ENCODE assay signal across 10 cellular contexts in genomic region chr5:180815241-180816031, GRCh38. TPM values are rescaled to one million over a fixed set of nuclear protein-coding genes. Genes with fewer than 3 reads are reported as not detected.
DNase-seq lines count a peak whose midpoint lies in the region; ATAC-seq, FAIRE-seq and TF ChIP-seq lines count a peak whose summit lies in the region.
"Had no signal": no experiment of that assay in that cellular context is flagged by ENCODE, and none has a peak within 500 bp of the region (broad histone marks: within the 10 kb centered on the region; RNA-seq: fewer than 3 reads in every experiment).

No MANE protein-coding gene starts in this region.

- no peak for TF ChIP-seq EP300 in stomach (IDR thresholded peaks at IDR 0.05)

- H3K27me3 Mint-ChIP-seq in IgD-negative memory B cell (no peaks in the 10 kb centered on the region), T-cell (no peaks in the 10 kb centered on the region)

- H3K4me1 Mint-ChIP-seq in IgD-negative memory B cell (peaks cover 23 to 30% (median 25%) of the 10 kb centered on the region in 3 donors), T-cell (peaks cover 49 to 59% (median 50%) of the 10 kb centered on the region in 3 donors)

- no peak for TF ChIP-seq CTCF in kidney (IDR thresholded peaks at IDR 0.05; ENCODE audit: borderline replicate concordance, extremely low read depth, insufficient read depth)
- TF ChIP-seq CTCF in stomach (IDR thresholded peaks at IDR 0.05), result no peak

- H3K4me1 ChIP-seq in kidney (ENCODE audit: control insufficient read depth in 1 of 2, insufficient read depth in 1 of 2, low read depth in 1 of 2, low read length in 2 of 2) (peaks cover 32 to 34% of the 10 kb centered on the region in 2 donors), stomach (peaks cover 10 to 51% (median 28%) of the 10 kb centered on the region in 4 donors)

- peak overlapping the region; percentile 30 to 42 for H3K4me3 ChIP-seq in kidney (ENCODE audit: low read length in 2 of 2)
- peak overlapping the region in 3 of 4 donors; percentile 18 to 31 (median 26) for H3K4me3 ChIP-seq in stomach
- H3K4me3 ChIP-seq: ovary had no signal

- H3K27ac ChIP-seq in kidney (ENCODE audit: low read depth in 2 of 2, low read length in 2 of 2), result peak overlapping the region; percentile 68 to 73
- peak overlapping the region in 4 of 5 donors; percentile 53 to 72 (median 64) for H3K27ac ChIP-seq in stomach

- H3K36me3 ChIP-seq in kidney (ENCODE audit: control insufficient read depth in 1 of 2, insufficient read depth in 2 of 2, low read length in 2 of 2) (no peaks in the 10 kb centered on the region), stomach (no peaks in the 10 kb centered on the region)
- H3K36me3 ChIP-seq: ovary had no signal

- 68 to 83% (median 79%) methylated on average over 10 of the region's 10 CpGs for WGBS in stomach, 5 donors

- H3K27ac Mint-ChIP-seq in IgD-negative memory B cell, result peak overlapping the region; percentile 81 to 93 (median 87)
- H3K27ac Mint-ChIP-seq in T-cell, result peak overlapping the region in 1 of 2 donors; percentile 68

- no peak for DNase-seq in T-cell
- DNase-seq in kidney, result peak; percentile 22
- no peak for DNase-seq in stomach
- DNase-seq in NCI-H82 treated with DMSO at 0.1 percent for 48 hours (lab: John Stamatoyannopoulos, UW; ENCODE audit: unreplicated experiment), result no peak
- DNase-seq in activated gamma-delta T cell treated with Interleukin-2 at 50 U/mL for 16 hours, result no peak
- DNase-seq in NCI-H774 (lab: John Stamatoyannopoulos, UW), result no peak
- DNase-seq: central memory CD4-positive, alpha-beta T cell; GDM1; ovary had no signal

- CTCF ChIA-PET in T-cell (lab: Charles Lee), result no interaction called here

- no peaks in the 10 kb centered on the region for H3K36me3 Mint-ChIP-seq in IgD-negative memory B cell
- no peaks in the 10 kb centered on the region for H3K36me3 Mint-ChIP-seq in T-cell

- no peaks in the 10 kb centered on the region for H3K27me3 ChIP-seq in stomach
- H3K27me3 ChIP-seq: ovary had no signal

- H3K9me3 Mint-ChIP-seq in IgD-negative memory B cell (no peaks in the 10 kb centered on the region), T-cell (no peaks in the 10 kb centered on the region)

- FAIRE-seq in kidney (lab: Jason Lieb, UNC), result no peak

- peak overlapping the region in 1 of 2 donors; percentile 2 for H3K9ac ChIP-seq in kidney (ENCODE audit: low read length in 2 of 2)

- no peak for ATAC-seq in T-cell (replicated peaks in 1 of 4)

- no peaks in the 10 kb centered on the region for H3K9me3 ChIP-seq in kidney (ENCODE audit: control insufficient read depth in 1 of 2, low read length in 2 of 2)
- no peaks in the 10 kb centered on the region for H3K9me3 ChIP-seq in stomach
- H3K9me3 ChIP-seq: ovary had no signal

- TF ChIP-seq POLR2A in stomach (IDR thresholded peaks at IDR 0.05), result no peak

- H3K4me3 Mint-ChIP-seq in IgD-negative memory B cell, result peak overlapping the region in 1 of 4 donors; percentile 67
- H3K4me3 Mint-ChIP-seq in T-cell, result peak overlapping the region in 2 of 3 donors; percentile 11

- POLR2A ChIA-PET in T-cell (lab: Charles Lee), result no interaction called here

- intact Hi-C loops in kidney (cut with DNase I), result no loop called here
- intact Hi-C loops in stomach (cut with DNase I; ENCODE audit: low total_unique reads), result no loop called here

RNA-seq across cellular contexts. Expression of gene MGAT1, which starts 12.8 kb away (rescaled TPM):
- 101 TPM for polyA plus RNA-seq in IgD-negative memory B cell
- total RNA-seq in T-cell, result 100 to 1,000 TPM in 3 of 5 donors, 10 to 100 TPM in 2; 83.1 to 198 (median 145) TPM
- total RNA-seq in kidney, result 132 TPM
- polyA plus RNA-seq in kidney (ENCODE audit: insufficient read depth, low read depth, low replicate concordance), result 73.3 TPM
- total RNA-seq in stomach, result 100 to 1,000 TPM in 3 of 5 donors, 10 to 100 TPM in 2; 57.2 to 656 (median 148) TPM
- polyA plus RNA-seq in stomach, result 10 to 100 TPM; 52.8 to 63.3 (median 57.9) TPM

RNA-seq across cellular contexts. Expression of gene ZFP62, which starts 45.6 kb away (rescaled TPM):
- 22.1 TPM for polyA plus RNA-seq in IgD-negative memory B cell
- total RNA-seq in T-cell, result 10 to 100 TPM; 26.9 to 61.7 (median 54.9) TPM
- total RNA-seq in kidney, result 30.7 TPM
- polyA plus RNA-seq in kidney (ENCODE audit: insufficient read depth, low read depth, low replicate concordance), result 16.2 TPM
- total RNA-seq in stomach, result 10 to 100 TPM in 4 of 5 donors, 1 to 10 TPM in 1; 8.2 to 46.9 (median 16.5) TPM
- 10 to 100 TPM in 2 of 3 donors, 1 to 10 TPM in 1; 7.8 to 20.5 (median 13.3) TPM for polyA plus RNA-seq in stomach
